Comparison of ENCODE assay signal across 24 cellular contexts in the genomic region with DNA sequence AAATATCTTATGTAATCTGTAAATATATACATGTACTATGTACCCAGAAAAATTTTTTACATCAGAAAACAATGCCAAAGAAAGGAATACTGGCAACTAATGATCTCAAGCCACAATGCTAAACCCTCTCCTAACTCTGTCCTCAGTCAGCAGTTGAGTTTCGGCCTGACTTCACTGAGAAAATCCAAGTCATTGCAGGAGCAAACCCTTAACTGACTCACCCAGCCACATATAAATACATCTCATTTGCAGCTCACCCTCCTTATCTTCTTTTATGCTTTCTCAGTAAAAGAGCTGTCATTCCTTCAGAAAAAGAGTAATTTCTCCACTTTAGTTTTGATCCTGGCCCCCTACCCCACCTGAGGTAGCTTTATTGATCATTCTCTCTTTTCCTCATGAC.
"Had no signal": no experiment of that assay in that cellular context is flagged by ENCODE, and none has a peak within 500 bp of the region (broad histone marks: within the 10 kb centered on the region; RNA-seq: fewer than 3 reads in every experiment).

No MANE protein-coding gene starts in this region.

- H3K9ac ChIP-seq: neural progenitor cell had no signal

- H3K4me3 Mint-ChIP-seq: immature natural killer cell; natural killer cell treated with Interleukin-12 subunit alpha and Interleukin-12 subunit beta and Interleukin-15 and Interleukin-18, amount 100 ng/mL, for 72 hours; neural progenitor cell had no signal

- H3K36me3 ChIP-seq: gastroesophageal sphincter, left ventricle myocardium inferior, lower lobe of right lung, neural progenitor cell, pancreas, stomach had no signal

- H2AFZ ChIP-seq: neural progenitor cell had no signal

- H3K27ac Mint-ChIP-seq: immature natural killer cell; natural killer cell treated with Interleukin-12 subunit alpha and Interleukin-12 subunit beta and Interleukin-15 and Interleukin-18, amount 100 ng/mL, for 72 hours; neural progenitor cell; progenitor cell of endocrine pancreas had no signal

- H3K4me1 ChIP-seq: gastroesophageal sphincter, left ventricle myocardium inferior, lower lobe of right lung, neural progenitor cell, pancreas, stomach had no signal

- H3K4me1 Mint-ChIP-seq: immature natural killer cell, neural progenitor cell had no signal

- H3K27me3 Mint-ChIP-seq: progenitor cell of endocrine pancreas had no signal

- H3K9me3 ChIP-seq: pancreas had no signal

- ATAC-seq: esophagus mucosa; gastroesophageal sphincter; left cardiac atrium; lower lobe of right lung; natural killer cell treated with Interleukin-12 subunit alpha and Interleukin-12 subunit beta and Interleukin-15 and Interleukin-18, amount 100 ng/mL, for 72 hours; pancreas; right cardiac atrium had no signal

- H3K36me3 Mint-ChIP-seq: immature natural killer cell had no signal

- H3K4me2 ChIP-seq: neural progenitor cell had no signal

- H3K27ac ChIP-seq: dorsolateral prefrontal cortex, gastroesophageal sphincter, left ventricle myocardium inferior, lower lobe of right lung, neural progenitor cell, pancreas, stomach had no signal

- H3K27me3 ChIP-seq: dorsolateral prefrontal cortex, gastroesophageal sphincter, neural progenitor cell, pancreas, stomach had no signal

- DNase-seq: cortex of kidney; dorsolateral prefrontal cortex; effector memory CD4-positive, alpha-beta T cell; glutamatergic neuron; immature natural killer cell; kidney; left cardiac atrium; left ventricle myocardium inferior; lower lobe of right lung; mesenchymal stem cell; midbrain; nucleus accumbens; pancreas; right cardiac atrium; small intestine; stimulated activated CD4-positive, alpha-beta T cell treated with anti-CD3 and anti-CD28 coated beads, Interleukin-12 subunit alpha, Interleukin-12 subunit beta, amount 100 ng/mL, for 4 hours; stimulated activated naive CD4-positive, alpha-beta T cell; stomach; trophoblast cell had no signal

- H3K4me3 ChIP-seq: dorsolateral prefrontal cortex, gastroesophageal sphincter, left ventricle myocardium inferior, lower lobe of right lung, neural progenitor cell, pancreas, stomach had no signal
